Comparison of ENCODE assay signal across 11 cellular contexts in the genomic region with DNA sequence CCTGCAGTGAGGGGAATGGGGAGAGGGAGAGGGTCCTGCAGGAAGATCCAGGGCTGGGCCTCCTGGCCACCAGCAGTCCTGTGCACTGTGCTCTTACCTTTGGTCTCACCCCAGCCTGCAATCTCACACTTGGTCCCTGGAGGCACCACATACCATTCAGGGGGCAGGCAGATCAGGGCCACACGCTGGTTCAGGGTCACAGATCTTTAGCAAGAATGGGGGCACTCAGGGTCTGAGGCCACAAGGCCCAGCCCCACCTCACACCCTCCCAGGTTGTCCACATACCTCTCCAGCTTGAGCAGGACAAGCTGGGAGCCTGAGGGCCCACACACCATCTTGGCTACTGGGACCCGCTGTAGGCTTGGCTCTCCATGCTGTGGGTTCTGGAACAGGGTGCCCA. TPM values are rescaled to one million over a fixed set of nuclear protein-coding genes. Genes with fewer than 3 reads are reported as not detected.
"Had no signal": no experiment of that assay in that cellular context is flagged by ENCODE, and none has a peak within 500 bp of the region (broad histone marks: within the 10 kb centered on the region; RNA-seq: fewer than 3 reads in every experiment).

No MANE protein-coding gene starts in this region.

RNA-seq across cellular contexts. Expression of a gene that starts 35.0 kb away (rescaled TPM):
- total RNA-seq: dermis microvascular lymphatic vessel endothelial cell, endothelial cell of umbilical vein, foreskin keratinocyte, frontal cortex, kidney, left colon, left lobe of liver, left ventricle myocardium inferior, liver had no signal
- polyA plus RNA-seq: fibroblast of lung, mammary epithelial cell had no signal
